In genomic region chr14:51328089-51328941, GRCh38 we compare ENCODE assay signal across 9 cellular contexts.
DNase-seq lines count a peak whose midpoint lies in the region; ATAC-seq and TF ChIP-seq lines count a peak whose summit lies in the region.
"Had no signal": no experiment of that assay in that cellular context is flagged by ENCODE, and none has a peak within 500 bp of the region (broad histone marks: within the 10 kb centered on the region; RNA-seq: fewer than 3 reads in every experiment).

No MANE protein-coding gene starts in this region.

- ATAC-seq in gastrocnemius medialis, result peak; percentile 70 to 79
- ATAC-seq in HG02610 (IDR thresholded peaks at IDR 0.05; ENCODE audit: unreplicated experiment), result no peak
- no peak for ATAC-seq in HG02798 (IDR thresholded peaks at IDR 0.05; ENCODE audit: poor library complexity, unreplicated experiment)
- ATAC-seq: GM12878 had no signal

- DNase-seq in EL (peak; percentile 56), SHP77 (lab: John Stamatoyannopoulos, UW) (peak; percentile 29 to 40), fibroblast of gingiva (ENCODE audit: low read depth) (peak; percentile 27), gastrocnemius medialis (no peak), SIG-M5 treated with dmso at 0.1 percent for 504 hours (lab: John Stamatoyannopoulos, UW; ENCODE audit: unreplicated experiment) (no peak), GOT3 (lab: John Stamatoyannopoulos, UW) (no peak)

- TF ChIP-seq POLR2A in gastrocnemius medialis (IDR thresholded peaks at IDR 0.05), result no peak

- intact Hi-C loops in gastrocnemius medialis (cut with DNase I; ENCODE audit: low total_unique reads), result no loop called here

- in situ Hi-C loops in gastrocnemius medialis (cut with MboI; ENCODE audit: low sequenced_read_pairs in 4 of 4), result no loop called here

- H3K4me3 ChIP-seq in gastrocnemius medialis, result no peak overlapping the region
- H3K4me3 ChIP-seq: GM12878 had no signal

- H3K27me3 ChIP-seq in gastrocnemius medialis, result no peaks in the 10 kb centered on the region

- H3K9me3 ChIP-seq in gastrocnemius medialis, result no peaks in the 10 kb centered on the region

- peaks cover 9 to 22% of the 10 kb centered on the region in 2 donors for H3K4me1 ChIP-seq in gastrocnemius medialis

- H3K36me3 ChIP-seq in gastrocnemius medialis, result no peaks in the 10 kb centered on the region

- no peak for TF ChIP-seq CTCF in gastrocnemius medialis (IDR thresholded peaks at IDR 0.05 in 4 of 5, conservative IDR thresholded peaks at IDR 0.05 in 1 of 5)

- H3K27ac ChIP-seq in gastrocnemius medialis, result peak overlapping the region; percentile 20 to 64 (median 48)

Comparison
In these comparisons a context has a peak if more than half of its experiments do, and no peak if none do; other contexts are left out.
1. DNase-seq: peak in EL (single experiment), SHP77 (2 of 2) and fibroblast of gingiva (single experiment); none in gastrocnemius medialis (0 of 2), SIG-M5 treated with dmso at 0.1 percent for 504 hours (single experiment) and GOT3 (single experiment).
2. ATAC-seq: peak in gastrocnemius medialis (2 of 2); none in HG02610 (single experiment) and HG02798 (single experiment).